ENCODE assay signal across 1 cellular context in genomic region chr17:79832211-79833109, GRCh38.
TF ChIP-seq lines count a peak whose summit lies in the region.

No MANE protein-coding gene starts in this region.

TF ChIP-seq in A549, 52 proteins besides CTCF, POLR2A, EP300 and RAD21 (continued from another document):
- TF ChIP-seq REST (IDR thresholded peaks at IDR 0.05), result no peak
- no peak for TF ChIP-seq MAX (IDR thresholded peaks at IDR 0.05)
- TF ChIP-seq HDAC2 (IDR thresholded peaks at IDR 0.05), result no peak
- no peak for TF ChIP-seq NR3C1 (IDR thresholded peaks at IDR 0.05)
- TF ChIP-seq BHLHE40 (IDR thresholded peaks at IDR 0.05; ENCODE audit: low read depth, low read length), result no peak
- TF ChIP-seq HES2 (IDR thresholded peaks at IDR 0.05), result no peak
- TF ChIP-seq POLR2AphosphoS2 (conservative IDR thresholded peaks at IDR 0.05; ENCODE audit: low read length), result 0 out of 2 replicates have a peak, but pooled peaks have one; percentile 51
- no peak for TF ChIP-seq FOSL2 (IDR thresholded peaks at IDR 0.05)
- no peak for TF ChIP-seq FOSL2 (CRISPR knock-in tag; IDR thresholded peaks at IDR 0.05)
- TF ChIP-seq TFCP2L1 (CRISPR knock-in tag; IDR thresholded peaks at IDR 0.05), result peak; percentile 39; the same call in 1 of the 2 replicates
- TF ChIP-seq PHF8 (IDR thresholded peaks at IDR 0.05; ENCODE audit: borderline replicate concordance, low read depth), result no peak
- TF ChIP-seq MAZ (IDR thresholded peaks at IDR 0.05; ENCODE audit: borderline replicate concordance, low read depth, low read length), result peak; percentile 91
- TF ChIP-seq CHD4 (IDR thresholded peaks at IDR 0.05; ENCODE audit: borderline replicate concordance), result no peak
- no peak for TF ChIP-seq PBX3 (IDR thresholded peaks at IDR 0.05)
- no peak for TF ChIP-seq RCOR1 (IDR thresholded peaks at IDR 0.05; ENCODE audit: low read depth, low read length)
- no peak for TF ChIP-seq TP53 (CRISPR knock-in tag; IDR thresholded peaks at IDR 0.05)
- no peak for TF ChIP-seq EHF (CRISPR knock-in tag; IDR thresholded peaks at IDR 0.05)
